Comparison of ENCODE assay signal across 8 cellular contexts in genomic region chr10:75358835-75359421, GRCh38. TPM values are rescaled to one million over a fixed set of nuclear protein-coding genes. Genes with fewer than 3 reads are reported as not detected.
A peak's percentile ranks its signal among the peaks of the same experiment; 100 is the strongest.
DNase-seq lines count a peak whose midpoint lies in the region; ATAC-seq and TF ChIP-seq lines count a peak whose summit lies in the region.
"Had no signal": no experiment of that assay in that cellular context is flagged by ENCODE, and none has a peak within 500 bp of the region (broad histone marks: within the 10 kb centered on the region; RNA-seq: fewer than 3 reads in every experiment).

No MANE protein-coding gene starts in this region.

- no peak for TF ChIP-seq RAD21 in HCT116 (IDR thresholded peaks at IDR 0.05; ENCODE audit: low read depth)

- DNase-seq in HCT116 (ENCODE audit: low read depth, low spot score) (no peak), RWPE1 (ENCODE audit: low spot score) (peak; percentile 98), fibroblast of pulmonary artery (ENCODE audit: low read depth) (peak; percentile 59), stromal cell of bone marrow (ENCODE audit: low read depth) (peak; percentile 54)
- DNase-seq in stimulated activated CD4-positive, alpha-beta T cell treated with anti-CD3 and anti-CD28 coated beads, Interleukin-4, amount 100 ng/mL, for 1 hour = no peak
- DNase-seq in stimulated activated naive CD4-positive, alpha-beta T cell (lab: John Stamatoyannopoulos, UW) = no peak
- DNase-seq: central memory CD4-positive, alpha-beta T cell had no signal

- POLR2A ChIA-PET in HCT116 (lab: Charles Lee) (no interaction called here), RWPE1 (lab: Yijun Ruan, JAX; ENCODE audit: low non-redundant PET) (interaction anchor here (0.5 to 1.0 kb wide), 6 partner anchors 42 to 94 kb away, joined by 3 to 6 read pairs (median 3); partner anchors contain the start of gene ZNF503)

- no peaks in the 10 kb centered on the region for H3K36me3 ChIP-seq in HCT116 (ENCODE audit: control insufficient read depth in 1 of 2, insufficient read depth in 2 of 2, low read length in 2 of 2)

- no peaks in the 10 kb centered on the region for H3K27me3 ChIP-seq in HCT116 (ENCODE audit: insufficient read depth, low read length)

- CTCF ChIA-PET in HCT116 (lab: Charles Lee) = no interaction called here
- CTCF ChIA-PET in RWPE1 (lab: Yijun Ruan, JAX) = interaction anchor here (0.6 to 1.0 kb wide), 2 partner anchors 43 to 809 kb away, joined by 3 read pairs; no protein-coding TSS in a partner anchor

- intact Hi-C loops in HCT116 (cut with micrococcal nuclease) = no loop called here

- H3K4me2 ChIP-seq in HCT116 (ENCODE audit: low read length) = no peak overlapping the region

- no peak overlapping the region for H3K9ac ChIP-seq in HCT116 (ENCODE audit: low read length)

- no peak overlapping the region for H3K27ac ChIP-seq in HCT116 (ENCODE audit: low read depth, low read length)
- peak overlapping the region; percentile 96 for H3K27ac ChIP-seq in RWPE1

- 0 out of 2 replicates have a peak, but pooled peaks have one; percentile 33 for ATAC-seq in HCT116
- ATAC-seq in HG02678 (IDR thresholded peaks at IDR 0.05; ENCODE audit: unreplicated experiment) = no peak

- H3K4me3 ChIP-seq in HCT116 (replicated peaks in 1 of 2; ENCODE audit: low read depth in 1 of 2, low read length in 2 of 2) (no peak overlapping the region), fibroblast of pulmonary artery (replicated peaks; ENCODE audit: low read depth, low read length) (no peak overlapping the region)

- TF ChIP-seq CTCF in HCT116 (IDR thresholded peaks at IDR 0.05 in 2 of 3, conservative IDR thresholded peaks at IDR 0.05 in 1 of 3; ENCODE audit: borderline replicate concordance in 1 of 3, insufficient read depth in 1 of 3, low read depth in 2 of 3, low read length in 2 of 3) (no peak), RWPE1 (conservative IDR thresholded peaks at IDR 0.05; ENCODE audit: low read depth) (no peak), fibroblast of pulmonary artery (IDR thresholded peaks at IDR 0.05; ENCODE audit: low read length, missing control alignments) (no peak)

- TF ChIP-seq POLR2A in HCT116 (IDR thresholded peaks at IDR 0.05; ENCODE audit: borderline replicate concordance, extremely low read depth, insufficient read depth, insufficient read length) = no peak

- H3K4me1 ChIP-seq in HCT116 (ENCODE audit: control insufficient read depth in 1 of 2, insufficient read depth in 2 of 2, low read length in 2 of 2) = peaks cover 0 to 10% of the 10 kb centered on the region in 2 experiments; a peak in 2 of 4 replicates

- no peaks in the 10 kb centered on the region for H3K9me3 ChIP-seq in HCT116 (ENCODE audit: control insufficient read depth in 1 of 2, insufficient read depth in 1 of 2, low read depth in 1 of 2, low read length in 2 of 2)

- no TSS peak for BruUV-seq in HCT116 (replicated peaks; lab: Mats Ljungman, UMichigan)

- no peaks in the 10 kb centered on the region for H3K79me2 ChIP-seq in HCT116 (ENCODE audit: insufficient read depth, low read length)

- no peaks in the 10 kb centered on the region for H3K9me2 ChIP-seq in HCT116 (ENCODE audit: insufficient read depth)

- no peak overlapping the region for H2AFZ ChIP-seq in HCT116 (ENCODE audit: low read depth, low read length, poor library complexity, severe bottlenecking)

- RAD21 ChIA-PET in HCT116 (lab: Charles Lee; ENCODE audit: low non-redundant PET in 1 of 2, low total read pairs in 2 of 2, uncharacterized antibody in 2 of 2, unreplicated experiment in 2 of 2) = interaction anchor here in 1 of 2 experiments (0.6 kb wide), 1 partner anchor 18 kb away, joined by 3 read pairs; no protein-coding TSS in a partner anchor

- no peaks in the 10 kb centered on the region for H4K20me1 ChIP-seq in HCT116 (ENCODE audit: insufficient read depth)

TF ChIP-seq in HCT116, 20 proteins besides CTCF, POLR2A, EP300 and RAD21:
- TF ChIP-seq REST (IDR thresholded peaks at IDR 0.05; ENCODE audit: low read depth) (no peak), YY1 (IDR thresholded peaks at IDR 0.05; ENCODE audit: extremely low read depth, insufficient replicate concordance, low read depth, low read length) (no peak), FOSL1 (IDR thresholded peaks at IDR 0.05; ENCODE audit: low read depth) (no peak), JUND (IDR thresholded peaks at IDR 0.05) (peak; percentile 35; the same call in 1 of the 2 replicates), EZH2 (IDR thresholded peaks at IDR 0.05) (no peak), SP1 (IDR thresholded peaks at IDR 0.05; ENCODE audit: low read depth) (peak; percentile 21; the same call in 1 of the 2 replicates), SIN3A (IDR thresholded peaks at IDR 0.05; ENCODE audit: low read depth) (no peak), CEBPB (IDR thresholded peaks at IDR 0.05; ENCODE audit: low read depth) (peak; percentile 71)

RNA-seq across cellular contexts. Expression of gene ZNF503, which starts 42.6 kb away (rescaled TPM):
- total RNA-seq in HCT116 (2021; ENCODE audit: unreplicated experiment) = 30.4 TPM
- 18.7 and 21.4 TPM in 2 replicates for polyA plus RNA-seq in HCT116 (2012)

Comparison
In these comparisons a context has a peak if more than half of its experiments do, and no peak if none do; other contexts are left out.
1. DNase-seq: peak in RWPE1 (single experiment), fibroblast of pulmonary artery (single experiment) and stromal cell of bone marrow (single experiment); none in HCT116 (single experiment), stimulated activated CD4-positive, alpha-beta T cell treated with anti-CD3 and anti-CD28 coated beads, Interleukin-4, amount 100 ng/mL, for 1 hour (single experiment) and stimulated activated naive CD4-positive, alpha-beta T cell (0 of 6).